12 cellular contexts compared by ENCODE assay signal in genomic region chr6:3385660-3386151, GRCh38.
A peak's percentile ranks its signal among the peaks of the same experiment; 100 is the strongest.
DNase-seq lines count a peak whose midpoint lies in the region; ATAC-seq, FAIRE-seq and TF ChIP-seq lines count a peak whose summit lies in the region.
"Had no signal": no experiment of that assay in that cellular context is flagged by ENCODE, and none has a peak within 500 bp of the region (broad histone marks: within the 10 kb centered on the region; RNA-seq: fewer than 3 reads in every experiment).

No MANE protein-coding gene starts in this region.

- in situ Hi-C loops in SK-MEL-5 (cut with HindIII; ENCODE audit: low pct_unique_long_range_greater_than_20kb, low sequenced_read_pairs), result no loop called here

- TF ChIP-seq EP300 in esophagus muscularis mucosa (IDR thresholded peaks at IDR 0.05) (no peak), suprapubic skin (IDR thresholded peaks at IDR 0.05) (no peak)

- DNase-seq in SK-MEL-5 (ENCODE audit: low read depth, low spot score) (peak; percentile 81), esophagus muscularis mucosa (ENCODE audit: extremely low spot score) (no peak), medulla oblongata (ENCODE audit: extremely low spot score) (peak; percentile 97), suprapubic skin (ENCODE audit: low spot score in 2 of 2) (peak in 1 of 2 donors; percentile 80), NCI-H146 treated with DMSO at 0.1 percent for 48 hours (lab: John Stamatoyannopoulos, UW; ENCODE audit: unreplicated experiment) (no peak), GM19239 (ENCODE audit: insufficient read length, low spot score) (no peak), RCC 7860 (ENCODE audit: low spot score) (no peak)
- DNase-seq: activated B cell treated with CpG ODN at 0.5 μM for 24 hours, COR-L47, NCI-H2107 had no signal

- TF ChIP-seq POLR2A in esophagus muscularis mucosa (IDR thresholded peaks at IDR 0.05; ENCODE audit: low read depth) (no peak), suprapubic skin (IDR thresholded peaks at IDR 0.05) (peak in 1 of 2 donors; percentile 16)

- H3K4me1 ChIP-seq in esophagus muscularis mucosa (peaks cover 17 to 51% (median 36%) of the 10 kb centered on the region in 4 donors), suprapubic skin (peaks cover 76% of the 10 kb centered on the region)

- ATAC-seq in GM18870 (IDR thresholded peaks at IDR 0.05; ENCODE audit: unreplicated experiment), result no peak

- H3K27me3 ChIP-seq in esophagus muscularis mucosa (no peaks in the 10 kb centered on the region), suprapubic skin (no peaks in the 10 kb centered on the region)

- TF ChIP-seq CTCF in esophagus muscularis mucosa (IDR thresholded peaks at IDR 0.05) (no peak), suprapubic skin (IDR thresholded peaks at IDR 0.05) (no peak)

- H3K27ac ChIP-seq in esophagus muscularis mucosa (replicated peaks in 1 of 4) (peak overlapping the region; percentile 45 to 63 (median 56)), suprapubic skin (peak overlapping the region; percentile 81)
- H3K27ac ChIP-seq: parathyroid adenoma had no signal

- 74% methylated on average over 6 of the region's 6 CpGs for WGBS in esophagus muscularis mucosa
- 35% methylated on average over 6 of the region's 6 CpGs for WGBS in suprapubic skin

- intact Hi-C loops in esophagus muscularis mucosa (cut with DNase I), result no loop called here

- H3K4me3 ChIP-seq in esophagus muscularis mucosa (no peak overlapping the region), suprapubic skin (no peak overlapping the region)

- H3K9me3 ChIP-seq in esophagus muscularis mucosa, result no peaks in the 10 kb centered on the region
- no peaks in the 10 kb centered on the region for H3K9me3 ChIP-seq in suprapubic skin

- H3K36me3 ChIP-seq in esophagus muscularis mucosa (no peaks in the 10 kb centered on the region), suprapubic skin (no peaks in the 10 kb centered on the region)

- no peak for FAIRE-seq in GM19239 (lab: Jason Lieb, UNC)
- no peak for FAIRE-seq in RCC 7860 (lab: Jason Lieb, UNC)

Comparison
In these comparisons a context has a peak if more than half of its experiments do, and no peak if none do; other contexts are left out.
1. DNase-seq: peak in SK-MEL-5 (single experiment) and medulla oblongata (single experiment); none in esophagus muscularis mucosa (single experiment), NCI-H146 treated with DMSO at 0.1 percent for 48 hours (single experiment), GM19239 (single experiment) and RCC 7860 (single experiment).